11 cellular contexts compared by ENCODE assay signal in the genomic region with DNA sequence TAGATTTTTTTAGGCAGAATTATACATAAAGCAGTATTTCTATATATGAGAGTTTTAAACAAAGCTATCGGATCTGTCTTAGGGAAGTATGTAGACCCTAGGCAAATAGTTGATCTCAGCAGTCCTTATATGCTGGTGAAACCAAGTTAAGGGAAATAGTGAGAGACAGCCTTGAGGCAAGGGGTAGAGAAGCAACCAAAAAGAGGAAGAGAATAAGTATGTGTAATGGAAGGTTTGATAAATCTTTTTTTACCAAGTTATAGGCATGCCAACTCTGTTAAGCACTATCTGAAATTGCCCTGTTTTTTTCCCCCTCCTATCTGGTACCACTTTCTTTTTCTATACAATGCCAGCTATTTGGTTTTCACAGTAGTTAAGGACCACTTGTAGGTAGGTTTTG. TPM values are rescaled to one million over a fixed set of nuclear protein-coding genes. Genes with fewer than 3 reads are reported as not detected.
DNase-seq lines count a peak whose midpoint lies in the region; ATAC-seq, FAIRE-seq and TF ChIP-seq lines count a peak whose summit lies in the region.
"Had no signal": no experiment of that assay in that cellular context is flagged by ENCODE, and none has a peak within 500 bp of the region (broad histone marks: within the 10 kb centered on the region; RNA-seq: fewer than 3 reads in every experiment).

No MANE protein-coding gene starts in this region.

- no peak for TF ChIP-seq EP300 in K562 (IDR thresholded peaks at IDR 0.05; ENCODE audit: low read length)

- ATAC-seq in GM18858 (IDR thresholded peaks at IDR 0.05; ENCODE audit: unreplicated experiment) = peak; percentile 43
- ATAC-seq in GM21576 (IDR thresholded peaks at IDR 0.05; ENCODE audit: unreplicated experiment) = peak; percentile 68
- ATAC-seq in HG03460 (IDR thresholded peaks at IDR 0.05; ENCODE audit: unreplicated experiment) = peak; percentile 46
- no peak for ATAC-seq in K562

- TF ChIP-seq RAD21 in K562 (CRISPR knock-in tag; conservative IDR thresholded peaks at IDR 0.05 in 1 of 2, IDR thresholded peaks at IDR 0.05 in 1 of 2) = no peak

- intact Hi-C loops in K562 (cut with micrococcal nuclease) = no loop called here

- TF ChIP-seq CTCF in K562 (IDR thresholded peaks at IDR 0.05 in 2 of 3, conservative IDR thresholded peaks at IDR 0.05 in 1 of 3; ENCODE audit: insufficient read depth in 2 of 3, low read depth in 1 of 3, low read length in 3 of 3) = no peak

- BruUV-seq in K562 (replicated peaks; lab: Mats Ljungman, UMichigan) = no TSS peak

- H3K4me3 ChIP-seq in K562 = no peak overlapping the region

- CTCF ChIA-PET in K562 (lab: Yijun Ruan, JAX; ENCODE audit: low intra/inter-chr PET ratio) = no interaction called here

- FAIRE-seq in K562 (lab: Jason Lieb, UNC) = no peak
- FAIRE-seq: astrocyte had no signal

- no peak for DNase-seq in K562 (ENCODE audit: extremely low read depth in 1 of 4, low spot score in 3 of 4)
- DNase-seq in HPDE6-E6E7 (ENCODE audit: extremely low spot score) = no peak
- DNase-seq in NCI-H128 (lab: John Stamatoyannopoulos, UW; ENCODE audit: unreplicated experiment) = no peak
- DNase-seq in effector CD8-positive, alpha-beta T cell (lab: John Stamatoyannopoulos, UW) = no peak
- DNase-seq in NCI-H2107 treated with DMSO at 0.1 percent for 48 hours (lab: John Stamatoyannopoulos, UW; ENCODE audit: unreplicated experiment) = no peak
- DNase-seq: NCI-H774 had no signal

- H3K4me1 ChIP-seq in K562 (replicated peaks in 1 of 2; ENCODE audit: control insufficient read depth in 2 of 2, insufficient read depth in 2 of 2, low read length in 2 of 2) = peaks cover 0 to 18% of the 10 kb centered on the region in 2 experiments; a peak in 3 of 5 replicates

- WGBS in K562 (ENCODE audit: insufficient coverage, low coverage, missing lambda C conversion rate) = 100% methylated on average over 1 of the region's 1 CpG

- no peak overlapping the region for H3K27ac ChIP-seq in K562 (ENCODE audit: extremely low read depth, low read depth, low read length)

- no peaks in the 10 kb centered on the region for H3K36me3 ChIP-seq in K562 (ENCODE audit: control insufficient read depth, insufficient read depth, low read length)

- H3K27me3 ChIP-seq in K562 (ENCODE audit: control insufficient read depth in 2 of 2, insufficient read depth in 2 of 2, low read length in 2 of 2) = no peaks in the 10 kb centered on the region

- H3K9me3 ChIP-seq in K562 (replicated peaks; ENCODE audit: control insufficient read depth, insufficient read depth, low read depth, low read length) = no peaks in the 10 kb centered on the region

- H2AFZ ChIP-seq in K562 (ENCODE audit: low read depth, low read length) = no peak overlapping the region

- no peak overlapping the region for H3K9ac ChIP-seq in K562 (ENCODE audit: insufficient read depth in 1 of 2, low read depth in 2 of 2, low read length in 2 of 2)

- H3K4me2 ChIP-seq in K562 (ENCODE audit: insufficient read depth, low read length) = no peak overlapping the region

- TF ChIP-seq POLR2A in K562 (conservative IDR thresholded peaks at IDR 0.05) = no peak

- no peaks in the 10 kb centered on the region for H3K9me1 ChIP-seq in K562 (ENCODE audit: control insufficient read depth, insufficient read depth, low read length)

- in situ Hi-C loops in K562 (cut with MboI) = no loop called here

- POLR2A ChIA-PET in K562 (lab: Yijun Ruan, JAX) = interaction anchor here (0.7 to 0.8 kb wide), 2 partner anchors 12 to 134 kb away, joined by 3 read pairs; no protein-coding TSS in a partner anchor

- H3K79me2 ChIP-seq in K562 (ENCODE audit: control insufficient read depth, insufficient read depth, low read length) = no peaks in the 10 kb centered on the region

- H4K20me1 ChIP-seq in K562 (replicated peaks; ENCODE audit: control insufficient read depth, insufficient read depth, low read length) = no peaks in the 10 kb centered on the region

TF ChIP-seq in K562, 482 proteins besides CTCF, POLR2A, EP300 and RAD21:
- TF ChIP-seq SPI1 (IDR thresholded peaks at IDR 0.05; ENCODE audit: borderline replicate concordance, low read depth, low read length) = 0 out of 2 replicates have a peak, but pooled peaks have one; percentile 41
- no peak for TF ChIP-seq ZBTB7A (IDR thresholded peaks at IDR 0.05; ENCODE audit: borderline replicate concordance, control insufficient read depth, low read depth, low read length)

RNA-seq across cellular contexts. Expression of gene SPAG6, which starts 19.9 kb away (rescaled TPM):
- total RNA-seq in K562 (2011; cell fraction: chromatin; rRNA removed; ENCODE audit: low replicate concordance) = 7.9 and 17.0 TPM in 2 replicates
- total RNA-seq in K562 (2011; cell fraction: nucleolus; rRNA removed) = 2.3 and 5.8 TPM in 2 replicates
- total RNA-seq in K562 (2011; cell fraction: nucleoplasm; rRNA removed) = 11.3 and 23.9 TPM in 2 replicates
- total RNA-seq in K562 (2014; rRNA removed) (3.5 and 4.2 TPM in 2 replicates), K562 (2014; rRNA removed; fragmentation: Illumina TruSeq; extraction: Trizol) (11.8 and 12.7 TPM in 2 replicates), K562 (2015; rRNA removed; fragmentation: Illumina TruSeq; extraction: Trizol) (8.1 and 12.0 TPM in 2 replicates), K562 (2021) (6.6 and 7.5 TPM in 2 replicates)
- polyA plus RNA-seq in K562 (2011; rRNA removed) (0.30 and 4.7 TPM in 2 replicates), K562 (2014; fragmentation: Illumina TruSeq; extraction: Trizol) (12.9 and 15.7 TPM in 2 replicates), K562 (2014; fragmentation: Nextera tagmentation; extraction: Ambion mirVana) (10 to 100 TPM; 17.5 to 23.1 TPM), K562 (2014; rRNA removed) (10.5 and 11.2 TPM in 2 replicates)
- polyA plus RNA-seq in K562 (2011; cell fraction: cytosol; rRNA removed) = 0.09 and 0.92 TPM in 2 replicates
- polyA plus RNA-seq in K562 (2011; cell fraction: nucleus; rRNA removed) = 0.55 and 2.5 TPM in 2 replicates
- polyA plus RNA-seq in K562 (2012) = 8.6 and 28.1 TPM in 2 replicates
- polyA minus RNA-seq in K562 (2011; rRNA and poly(A)+ RNA removed) = 0.12 and 2.5 TPM in 2 replicates
- polyA minus RNA-seq in K562 (2011; cell fraction: cytosol; rRNA and poly(A)+ RNA removed) = 1.0 TPM in 1 of 2 replicates, not detected in the other
- polyA minus RNA-seq in K562 (2011; cell fraction: nucleus; rRNA and poly(A)+ RNA removed) = 0.33 and 3.5 TPM in 2 replicates
- total RNA-seq: astrocyte, mononuclear cell had no signal

RNA-seq across cellular contexts. Expression of gene BMI1, which starts 44.3 kb away (rescaled TPM):
- total RNA-seq in K562 (2011; cell fraction: chromatin; rRNA removed; ENCODE audit: low replicate concordance) = 33.8 and 136 TPM in 2 replicates
- 16.8 and 23.9 TPM in 2 replicates for total RNA-seq in K562 (2011; cell fraction: nucleolus; rRNA removed)
- 36.0 and 42.4 TPM in 2 replicates for total RNA-seq in K562 (2011; cell fraction: nucleoplasm; rRNA removed)
- total RNA-seq in K562 (2014; rRNA removed) = 55.4 and 56.3 TPM in 2 replicates
- total RNA-seq in K562 (2014; rRNA removed; fragmentation: Illumina TruSeq; extraction: Trizol) = 91.5 and 95.1 TPM in 2 replicates
- total RNA-seq in K562 (2015; rRNA removed; fragmentation: Illumina TruSeq; extraction: Trizol) = 96.4 and 103 TPM in 2 replicates
- total RNA-seq in K562 (2021) = 73.8 and 82.1 TPM in 2 replicates
- polyA plus RNA-seq in K562 (2011; rRNA removed) = 66.4 and 70.8 TPM in 2 replicates
- polyA plus RNA-seq in K562 (2011; cell fraction: cytosol; rRNA removed) = 33.3 and 41.2 TPM in 2 replicates
- polyA plus RNA-seq in K562 (2011; cell fraction: nucleus; rRNA removed) = 77.4 and 118 TPM in 2 replicates
- 63.7 and 89.6 TPM in 2 replicates for polyA plus RNA-seq in K562 (2012)
- polyA plus RNA-seq in K562 (2014; fragmentation: Illumina TruSeq; extraction: Trizol) = 64.2 and 84.2 TPM in 2 replicates
- polyA plus RNA-seq in K562 (2014; fragmentation: Nextera tagmentation; extraction: Ambion mirVana) = 10 to 100 TPM; 21.4 to 30.0 TPM
- polyA plus RNA-seq in K562 (2014; rRNA removed) = 62.7 TPM in 2 replicates
- polyA minus RNA-seq in K562 (2011; rRNA and poly(A)+ RNA removed) = 117 and 139 TPM in 2 replicates
- 33.7 and 33.9 TPM in 2 replicates for polyA minus RNA-seq in K562 (2011; cell fraction: cytosol; rRNA and poly(A)+ RNA removed)
- 23.8 and 55.0 TPM in 2 replicates for polyA minus RNA-seq in K562 (2011; cell fraction: nucleus; rRNA and poly(A)+ RNA removed)

RNA-seq across cellular contexts. Expression of gene COMMD3, which starts 49.0 kb away (rescaled TPM):
- total RNA-seq in K562 (2011; cell fraction: chromatin; rRNA removed; ENCODE audit: low replicate concordance) = 36.2 and 67.3 TPM in 2 replicates
- total RNA-seq in K562 (2011; cell fraction: nucleolus; rRNA removed) = 25.8 and 35.8 TPM in 2 replicates
- 39.6 and 49.1 TPM in 2 replicates for total RNA-seq in K562 (2011; cell fraction: nucleoplasm; rRNA removed)
- total RNA-seq in K562 (2014; rRNA removed) = 50.7 and 51.3 TPM in 2 replicates
- 78.6 and 80.1 TPM in 2 replicates for total RNA-seq in K562 (2014; rRNA removed; fragmentation: Illumina TruSeq; extraction: Trizol)
- 77.5 and 85.9 TPM in 2 replicates for total RNA-seq in K562 (2015; rRNA removed; fragmentation: Illumina TruSeq; extraction: Trizol)
- 69.4 and 82.0 TPM in 2 replicates for total RNA-seq in K562 (2021)
- 69.1 and 79.2 TPM in 2 replicates for polyA plus RNA-seq in K562 (2011; rRNA removed)
- 16.4 and 26.1 TPM in 2 replicates for polyA plus RNA-seq in K562 (2011; cell fraction: cytosol; rRNA removed)
- polyA plus RNA-seq in K562 (2011; cell fraction: nucleus; rRNA removed) = 51.2 and 103 TPM in 2 replicates
- 79.7 and 98.3 TPM in 2 replicates for polyA plus RNA-seq in K562 (2012)
- 63.2 and 70.3 TPM in 2 replicates for polyA plus RNA-seq in K562 (2014; fragmentation: Illumina TruSeq; extraction: Trizol)
- polyA plus RNA-seq in K562 (2014; fragmentation: Nextera tagmentation; extraction: Ambion mirVana) = 100 to 1,000 TPM; 216 to 217 TPM
- polyA plus RNA-seq in K562 (2014; rRNA removed) = 72.5 and 80.5 TPM in 2 replicates
- 19.3 and 21.8 TPM in 2 replicates for polyA minus RNA-seq in K562 (2011; rRNA and poly(A)+ RNA removed)
- polyA minus RNA-seq in K562 (2011; cell fraction: cytosol; rRNA and poly(A)+ RNA removed) = 2.6 and 3.9 TPM in 2 replicates
- polyA minus RNA-seq in K562 (2011; cell fraction: nucleus; rRNA and poly(A)+ RNA removed) = 23.8 and 53.2 TPM in 2 replicates
